Comparison of ENCODE assay signal across 21 cellular contexts in the genomic region with DNA sequence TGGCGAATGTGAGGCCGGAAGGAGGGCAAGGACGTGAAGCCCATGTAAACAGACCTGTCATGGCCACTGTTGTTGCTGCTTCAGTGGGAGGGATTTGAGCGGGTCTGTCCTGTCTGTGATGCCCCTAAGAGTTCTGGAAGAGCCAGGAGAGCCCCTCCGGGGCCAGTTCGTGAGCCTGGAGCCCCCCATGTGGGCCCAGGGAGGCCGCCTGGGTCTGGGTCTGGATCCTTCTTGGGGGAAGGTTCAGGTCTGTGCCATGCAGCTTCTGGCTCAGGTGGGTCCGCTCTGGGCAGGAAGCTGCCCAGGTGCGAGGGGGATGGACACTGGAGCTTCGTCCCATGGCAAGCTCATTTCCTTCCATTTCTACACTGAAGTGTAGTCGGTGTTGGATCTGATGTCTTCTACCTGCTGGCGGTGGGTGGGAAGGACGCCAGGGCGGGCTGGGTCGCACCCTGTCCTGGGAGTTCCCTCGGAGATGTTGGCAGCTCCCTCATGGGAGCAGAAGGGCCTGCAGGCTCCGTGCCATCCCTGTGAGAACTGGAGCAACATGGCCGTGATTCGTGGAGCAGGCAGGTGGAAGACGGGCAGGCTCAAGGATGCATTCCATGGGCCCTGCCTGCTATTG. TPM values are rescaled to one million over a fixed set of nuclear protein-coding genes. Genes with fewer than 3 reads are reported as not detected.
"Had no signal": no experiment of that assay in that cellular context is flagged by ENCODE, and none has a peak within 500 bp of the region (broad histone marks: within the 10 kb centered on the region; RNA-seq: fewer than 3 reads in every experiment).

No MANE protein-coding gene starts in this region.

- H3K4me3 ChIP-seq: cardiac muscle cell, esophagus muscularis mucosa, gastroesophageal sphincter, left ventricle myocardium inferior, mucosa of descending colon, prostate gland, right lobe of liver, stomach, uterus had no signal

- H2AFZ ChIP-seq: parathyroid adenoma had no signal

- H3K27me3 ChIP-seq: cardiac muscle cell, esophagus muscularis mucosa, gastroesophageal sphincter, right lobe of liver, stomach, uterus had no signal

- H3K4me1 ChIP-seq: left ventricle myocardium inferior, uterus had no signal

- ATAC-seq: effector memory CD8-positive, alpha-beta T cell; gastroesophageal sphincter; mucosa of descending colon; naive thymus-derived CD8-positive, alpha-beta T cell; right lobe of liver; stimulated activated naive B cell treated with anti-CD40 and anti-IgM and Interleukin-4, amounts not matched to agents 10 μg/mL and 1 μg/mL and 100 μg/mL, for 72 hours had no signal

- H3K9ac ChIP-seq: parathyroid adenoma had no signal

- H3K27ac ChIP-seq: cardiac muscle cell, epithelial cell of prostate, esophagus muscularis mucosa, gastroesophageal sphincter, left ventricle myocardium inferior, parathyroid adenoma, prostate gland, right lobe of liver, stomach, uterus had no signal

- DNase-seq: effector memory CD8-positive, alpha-beta T cell; glutamatergic neuron; immature natural killer cell; left ventricle myocardium inferior; mucosa of descending colon; naive thymus-derived CD8-positive, alpha-beta T cell; nucleus accumbens; right lobe of liver; stimulated activated CD4-positive, alpha-beta T cell treated with anti-CD3 and anti-CD28 coated beads, Interleukin-2, amount 100 ng/mL, for 24 hours; stimulated activated CD4-positive, alpha-beta T cell treated with anti-CD3 and anti-CD28 coated beads, Interleukin-4, amount 100 ng/mL, for 4 hours; stimulated activated naive B cell treated with anti-CD40 and anti-IgM and Interleukin-4, amounts not matched to agents 10 μg/mL and 1 μg/mL and 100 μg/mL, for 72 hours; stomach; trophoblast cell; uterus had no signal

- H3K36me3 ChIP-seq: cardiac muscle cell, prostate gland, right lobe of liver, uterus had no signal

- H3K9me3 ChIP-seq: esophagus muscularis mucosa, gastroesophageal sphincter, left ventricle myocardium inferior, mucosa of descending colon, prostate gland, right lobe of liver, stomach, uterus had no signal

RNA-seq across cellular contexts. Expression of gene WFIKKN1, which starts 11.2 kb away (rescaled TPM):
- polyA plus RNA-seq: keratinocyte had no signal
